Comparison of ENCODE assay signal across 8 cellular contexts in genomic region chr13:40271931-40272775, GRCh38.
A peak's percentile ranks its signal among the peaks of the same experiment; 100 is the strongest.
DNase-seq lines count a peak whose midpoint lies in the region; ATAC-seq, FAIRE-seq and TF ChIP-seq lines count a peak whose summit lies in the region.

No MANE protein-coding gene starts in this region.

- no peaks in the 10 kb centered on the region for H3K36me3 Mint-ChIP-seq in CD8-positive, alpha-beta T cell
- H3K36me3 Mint-ChIP-seq in mesothelial cell of epicardium = no peaks in the 10 kb centered on the region

- no peaks in the 10 kb centered on the region for H3K9me3 Mint-ChIP-seq in CD8-positive, alpha-beta T cell
- no peaks in the 10 kb centered on the region for H3K9me3 Mint-ChIP-seq in mesothelial cell of epicardium

- intact Hi-C loops in CD8-positive, alpha-beta T cell (cut with DNase I, micrococcal nuclease) = no loop called here
- intact Hi-C loops in Panc1 (cut with micrococcal nuclease; ENCODE audit: unreplicated experiment) = no loop called here

- no peak for ATAC-seq in CD8-positive, alpha-beta T cell
- ATAC-seq in Panc1 (peak; percentile 26; the same call in 1 of the 2 replicates), GM21825 (IDR thresholded peaks at IDR 0.05; ENCODE audit: unreplicated experiment) (no peak), GM18873 (IDR thresholded peaks at IDR 0.05; ENCODE audit: low FRiP score, unreplicated experiment) (no peak)
- ATAC-seq in stimulated activated naive CD8-positive, alpha-beta T cell treated with anti-CD3 and anti-CD28 coated beads, Interleukin-15, Interleukin-2, amounts not matched to agents 100 U/mL and 50 U/mL, for 24 hours = peak; percentile 86

- H3K4me3 ChIP-seq in CD8-positive, alpha-beta T cell (ENCODE audit: low read depth, low read length) = no peak overlapping the region
- no peak overlapping the region for H3K4me3 ChIP-seq in Panc1 (ENCODE audit: low read depth in 2 of 2, low read length in 2 of 2)
- H3K4me3 ChIP-seq in bronchial epithelial cell (ENCODE audit: low read depth, low read length) = no peak overlapping the region

- POLR2A ChIA-PET in CD8-positive, alpha-beta T cell (lab: Charles Lee) = interaction anchor here (0.6 to 1.9 kb wide), 3 partner anchors 12 to 663 kb away, joined by 3 to 7 read pairs (median 4); no protein-coding TSS in a partner anchor
- POLR2A ChIA-PET in Panc1 (lab: Charles Lee) = no interaction called here

- H3K27me3 Mint-ChIP-seq in CD8-positive, alpha-beta T cell (ENCODE audit: low read depth) = no peaks in the 10 kb centered on the region
- no peaks in the 10 kb centered on the region for H3K27me3 Mint-ChIP-seq in mesothelial cell of epicardium (ENCODE audit: low read depth)

- FAIRE-seq in bronchial epithelial cell (lab: Jason Lieb, UNC) = no peak

- in situ Hi-C loops in Panc1 (cut with HindIII; ENCODE audit: low pct_unique_long_range_greater_than_20kb, low sequenced_read_pairs) (no loop called here), GM13976 (cut with MboI; ENCODE audit: low sequenced_read_pairs, unreplicated experiment) (no loop called here)

- peaks cover 22% of the 10 kb centered on the region for H3K4me1 ChIP-seq in CD8-positive, alpha-beta T cell (ENCODE audit: insufficient read depth, low read length)
- no peaks in the 10 kb centered on the region; the same call in 1 of the 2 replicates for H3K4me1 ChIP-seq in Panc1 (ENCODE audit: control insufficient read depth, insufficient read depth, low read length)

- CTCF ChIA-PET in CD8-positive, alpha-beta T cell (lab: Charles Lee) = interaction anchor here (0.5 to 1.5 kb wide), 7 partner anchors 9 to 358 kb away, joined by 3 to 4 read pairs (median 3); no protein-coding TSS in a partner anchor
- CTCF ChIA-PET in Panc1 (lab: Charles Lee) = no interaction called here

- H3K9me3 ChIP-seq in CD8-positive, alpha-beta T cell (ENCODE audit: low read length) = no peaks in the 10 kb centered on the region
- H3K9me3 ChIP-seq in Panc1 (ENCODE audit: control insufficient read depth, insufficient read depth, low read depth, low read length) = no peaks in the 10 kb centered on the region

- H3K27ac ChIP-seq in CD8-positive, alpha-beta T cell (ENCODE audit: low read depth, low read length) = no peak overlapping the region
- no peak overlapping the region for H3K27ac ChIP-seq in Panc1 (ENCODE audit: low read length)

- H3K4me3 Mint-ChIP-seq in CD8-positive, alpha-beta T cell = no peak overlapping the region
- no peak overlapping the region for H3K4me3 Mint-ChIP-seq in mesothelial cell of epicardium

- TF ChIP-seq CTCF in CD8-positive, alpha-beta T cell (IDR thresholded peaks at IDR 0.05) = no peak
- TF ChIP-seq CTCF in Panc1 (IDR thresholded peaks at IDR 0.05) (no peak), bronchial epithelial cell (IDR thresholded peaks at IDR 0.05; ENCODE audit: insufficient read depth, low read length, severe bottlenecking) (no peak), mesothelial cell of epicardium (IDR thresholded peaks at IDR 0.05; ENCODE audit: unreplicated experiment) (no peak), GM13976 (IDR thresholded peaks at IDR 0.05; ENCODE audit: borderline replicate concordance, control extremely low read depth, extremely low read depth, insufficient read depth, missing control alignments) (no peak)

- DNase-seq in CD8-positive, alpha-beta T cell = peak in 5 of 7 experiments; percentile 17 to 56 (median 31)
- DNase-seq in Panc1 (ENCODE audit: low read depth, low spot score) (no peak), bronchial epithelial cell (ENCODE audit: low read depth) (peak; percentile 75), mesothelial cell of epicardium (ENCODE audit: low spot score in 2 of 2, unreplicated experiment in 2 of 2) (no peak), GM13976 (ENCODE audit: low spot score) (no peak)
- peak; percentile 61 for DNase-seq in stimulated activated naive CD8-positive, alpha-beta T cell treated with anti-CD3 and anti-CD28 coated beads, Interleukin-15, Interleukin-2, amounts not matched to agents 100 U/mL and 50 U/mL, for 24 hours

- no peaks in the 10 kb centered on the region for H3K36me3 ChIP-seq in CD8-positive, alpha-beta T cell (ENCODE audit: insufficient read depth, low read length)
- H3K36me3 ChIP-seq in Panc1 (ENCODE audit: control insufficient read depth, insufficient read depth, low read length) (no peaks in the 10 kb centered on the region), bronchial epithelial cell (ENCODE audit: control insufficient read depth, insufficient read depth, low read length) (no peaks in the 10 kb centered on the region)

- BruUV-seq in Panc1 (replicated peaks; lab: Mats Ljungman, UMichigan) = no TSS peak

- H3K4me1 Mint-ChIP-seq in CD8-positive, alpha-beta T cell (ENCODE audit: low read depth) = peaks cover 32% of the 10 kb centered on the region
- H3K4me1 Mint-ChIP-seq in mesothelial cell of epicardium = peaks cover 25% of the 10 kb centered on the region

- no peaks in the 10 kb centered on the region for H3K27me3 ChIP-seq in CD8-positive, alpha-beta T cell (ENCODE audit: insufficient read depth, low read length)
- H3K27me3 ChIP-seq in Panc1 (ENCODE audit: control insufficient read depth, insufficient read depth, low read length) (no peaks in the 10 kb centered on the region), bronchial epithelial cell (ENCODE audit: control insufficient read depth, insufficient read depth, low read length) (no peaks in the 10 kb centered on the region)

- peak overlapping the region; percentile 46 for H3K27ac Mint-ChIP-seq in CD8-positive, alpha-beta T cell
- H3K27ac Mint-ChIP-seq in mesothelial cell of epicardium = peak overlapping the region; percentile 69

Comparison
In these comparisons a context has a peak if more than half of its experiments do, and no peak if none do; other contexts are left out.
1. ATAC-seq: peak in Panc1 (single experiment) and stimulated activated naive CD8-positive, alpha-beta T cell treated with anti-CD3 and anti-CD28 coated beads, Interleukin-15, Interleukin-2, amounts not matched to agents 100 U/mL and 50 U/mL, for 24 hours (single experiment); none in CD8-positive, alpha-beta T cell (single experiment), GM21825 (single experiment) and GM18873 (single experiment).
2. DNase-seq: peak in CD8-positive, alpha-beta T cell (5 of 7), bronchial epithelial cell (single experiment) and stimulated activated naive CD8-positive, alpha-beta T cell treated with anti-CD3 and anti-CD28 coated beads, Interleukin-15, Interleukin-2, amounts not matched to agents 100 U/mL and 50 U/mL, for 24 hours (single experiment); none in Panc1 (single experiment), mesothelial cell of epicardium (0 of 2) and GM13976 (single experiment).